ENCODE assay signal across 8 cellular contexts in genomic region chr5:133052317-133053175, GRCh38. TPM values are rescaled to one million over a fixed set of nuclear protein-coding genes. Genes with fewer than 3 reads are reported as not detected.
DNase-seq lines count a peak whose midpoint lies in the region; ATAC-seq, FAIRE-seq and TF ChIP-seq lines count a peak whose summit lies in the region.

No MANE protein-coding gene starts in this region.

- peak; percentile 38 for ATAC-seq in HG02970 (IDR thresholded peaks at IDR 0.05; ENCODE audit: low FRiP score, unreplicated experiment)
- ATAC-seq in stimulated activated naive B cell treated with anti-CD40 and anti-IgM and Interleukin-4, amounts not matched to agents 10 μg/mL and 1 μg/mL and 100 μg/mL, for 72 hours (replicated peaks), result peak; percentile 41 to 43

- H3K27me3 ChIP-seq in ACC112 (ENCODE audit: insufficient read depth, low read length) (no peaks in the 10 kb centered on the region), esophagus muscularis mucosa (no peaks in the 10 kb centered on the region)

- peak overlapping the region; percentile 98 for H3K27ac Mint-ChIP-seq in stimulated activated naive B cell treated with anti-CD40 and anti-IgM and Interleukin-4, amounts not matched to agents 10 μg/mL and 1 μg/mL and 100 μg/mL, for 72 hours

- FAIRE-seq in GM18507 (lab: Jason Lieb, UNC), result peak; percentile 78

- H3K27me3 Mint-ChIP-seq in stimulated activated naive B cell treated with anti-CD40 and anti-IgM and Interleukin-4, amounts not matched to agents 10 μg/mL and 1 μg/mL and 100 μg/mL, for 72 hours, result no peaks in the 10 kb centered on the region

- no peak for TF ChIP-seq CTCF in esophagus muscularis mucosa (IDR thresholded peaks at IDR 0.05)

- H3K27ac ChIP-seq in ACC112 (ENCODE audit: low read depth, low read length) (peak overlapping the region; percentile 88), esophagus muscularis mucosa (replicated peaks in 1 of 4) (peak overlapping the region; percentile 95 to 99 (median 98))

- peak; percentile 47 for DNase-seq in GM18507 (ENCODE audit: extremely low spot score, insufficient read length, low read depth)
- peak; percentile 59 for DNase-seq in NOMO-1 treated with dmso at 0.1 percent for 144 hours (lab: John Stamatoyannopoulos, UW; ENCODE audit: unreplicated experiment)
- DNase-seq in activated T-cell treated with anti-CD3 and anti-CD28 coated beads for 48 hours (ENCODE audit: low read depth), result peak; percentile 67
- no peak for DNase-seq in esophagus muscularis mucosa (ENCODE audit: extremely low spot score)
- peak; percentile 57 for DNase-seq in myocyte (ENCODE audit: low read depth)
- DNase-seq in stimulated activated naive B cell treated with anti-CD40 and anti-IgM and Interleukin-4, amounts not matched to agents 10 μg/mL and 1 μg/mL and 100 μg/mL, for 72 hours, result peak; percentile 63

- H3K36me3 Mint-ChIP-seq in stimulated activated naive B cell treated with anti-CD40 and anti-IgM and Interleukin-4, amounts not matched to agents 10 μg/mL and 1 μg/mL and 100 μg/mL, for 72 hours, result peaks cover 14 to 33% of the 10 kb centered on the region in 2 donors

- H3K36me3 ChIP-seq in ACC112 (ENCODE audit: insufficient read depth, low read length), result no peaks in the 10 kb centered on the region
- H3K36me3 ChIP-seq in esophagus muscularis mucosa, result no peaks in the 10 kb centered on the region

- peaks cover 25% of the 10 kb centered on the region for H3K4me1 ChIP-seq in ACC112 (ENCODE audit: control insufficient read depth, insufficient read depth, low read length, unreplicated experiment)
- peaks cover 36 to 78% (median 62%) of the 10 kb centered on the region in 4 donors for H3K4me1 ChIP-seq in esophagus muscularis mucosa

- H2AFZ ChIP-seq in ACC112 (ENCODE audit: low read length, unreplicated experiment), result peak overlapping the region; percentile 77

- intact Hi-C loops in esophagus muscularis mucosa (cut with DNase I), result loop anchor here (5.0 kb wide), 1 partner anchor 90 kb away; the partner anchor contains the start of gene AFF4

- peaks cover 0 to 2% of the 10 kb centered on the region in 2 donors for H3K9me3 Mint-ChIP-seq in stimulated activated naive B cell treated with anti-CD40 and anti-IgM and Interleukin-4, amounts not matched to agents 10 μg/mL and 1 μg/mL and 100 μg/mL, for 72 hours

- peaks cover 67% of the 10 kb centered on the region for H3K79me2 ChIP-seq in ACC112 (ENCODE audit: control insufficient read depth, insufficient read depth, low read length, unreplicated experiment)

- WGBS in esophagus muscularis mucosa, result 2% methylated on average over 24 of the region's 59 CpGs

- peak overlapping the region; percentile 94 for H3K4me3 Mint-ChIP-seq in stimulated activated naive B cell treated with anti-CD40 and anti-IgM and Interleukin-4, amounts not matched to agents 10 μg/mL and 1 μg/mL and 100 μg/mL, for 72 hours

- TF ChIP-seq EP300 in esophagus muscularis mucosa (IDR thresholded peaks at IDR 0.05), result no peak

- H3K4me3 ChIP-seq in ACC112 (ENCODE audit: low read depth, low read length) (peak overlapping the region; percentile 99), esophagus muscularis mucosa (peak overlapping the region; percentile 68 to 99 (median 87))

- TF ChIP-seq POLR2A in esophagus muscularis mucosa (IDR thresholded peaks at IDR 0.05; ENCODE audit: low read depth), result no peak

- no peaks in the 10 kb centered on the region for H3K9me3 ChIP-seq in esophagus muscularis mucosa

- peaks cover 23 to 44% of the 10 kb centered on the region in 2 donors for H3K4me1 Mint-ChIP-seq in stimulated activated naive B cell treated with anti-CD40 and anti-IgM and Interleukin-4, amounts not matched to agents 10 μg/mL and 1 μg/mL and 100 μg/mL, for 72 hours

RNA-seq across cellular contexts. Expression of gene HSPA4, which starts 0.7 kb away (rescaled TPM):
- total RNA-seq in esophagus muscularis mucosa, result 10 to 100 TPM; 54.1 to 65.2 (median 55.3) TPM
- 145 TPM in 2 replicates for total RNA-seq in myocyte
- 69.9 TPM for polyA plus RNA-seq in myocyte (2012)

RNA-seq across cellular contexts. Expression of gene ZCCHC10, which starts 26.2 kb away (rescaled TPM):
- 10 to 100 TPM in 2 of 4 donors, 1 to 10 TPM in 2; 8.6 to 40.8 (median 13.1) TPM for total RNA-seq in esophagus muscularis mucosa
- 18.6 and 21.7 TPM in 2 replicates for total RNA-seq in myocyte
- polyA plus RNA-seq in myocyte (2012), result 15.5 TPM
